Comparison of ENCODE assay signal across 1 cellular context in the genomic region with DNA sequence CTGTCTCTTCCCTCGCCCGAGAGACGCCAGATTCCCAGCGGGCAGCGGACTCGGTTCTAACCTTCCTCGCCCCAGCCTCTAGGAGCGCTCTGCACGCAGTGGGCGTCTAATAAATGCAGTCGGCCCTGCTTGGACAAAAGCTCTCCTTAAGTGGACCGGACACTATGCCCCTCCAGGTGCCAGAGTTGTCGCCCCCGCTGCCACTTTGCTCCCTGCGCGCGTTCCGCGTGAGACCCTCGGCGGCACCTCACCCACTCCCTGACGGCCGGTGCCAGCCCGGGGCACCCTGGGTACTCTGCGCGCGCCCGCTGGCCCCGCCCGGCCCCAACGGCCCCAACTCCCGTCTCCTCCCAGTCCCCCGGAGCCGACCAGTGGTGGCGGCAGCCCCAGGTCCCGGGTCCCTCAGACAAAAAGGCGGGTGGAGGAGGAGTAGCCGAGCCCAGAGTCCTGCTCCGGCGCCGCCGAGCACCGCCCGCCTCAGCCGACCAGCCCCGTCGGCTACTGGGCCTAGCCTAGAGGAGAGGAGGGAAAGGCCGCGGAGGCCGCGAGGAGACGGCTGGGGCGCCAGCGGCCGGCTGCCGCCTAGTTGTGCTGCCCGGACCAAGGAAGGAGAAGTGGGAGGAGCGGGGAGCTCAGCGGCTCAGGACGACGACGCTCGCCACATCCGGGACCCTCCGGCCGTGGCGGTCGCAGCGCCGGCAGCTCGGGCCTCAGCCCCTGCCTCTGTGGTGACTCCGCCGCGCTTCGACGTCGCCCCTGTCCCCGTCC.
A peak's percentile ranks its signal among the peaks of the same experiment; 100 is the strongest.
TF ChIP-seq lines count a peak whose summit lies in the region.

No MANE protein-coding gene starts in this region.

TF ChIP-seq in GM12878, 131 proteins besides CTCF, POLR2A, EP300 and RAD21 (continued from another document and continues in another):
- 0 out of 2 replicates have a peak, but pooled peaks have one; percentile 26 for TF ChIP-seq BCL11A (IDR thresholded peaks at IDR 0.05; ENCODE audit: low read depth, low read length)
- TF ChIP-seq HDGF (IDR thresholded peaks at IDR 0.05): no peak
- no peak for TF ChIP-seq BCLAF1 (IDR thresholded peaks at IDR 0.05)
- no peak for TF ChIP-seq ZNF274 (IDR thresholded peaks at IDR 0.05; ENCODE audit: insufficient read depth, insufficient read length)
- TF ChIP-seq HDAC2 (IDR thresholded peaks at IDR 0.05): no peak
- peak; percentile 72 for TF ChIP-seq EED (IDR thresholded peaks at IDR 0.05; ENCODE audit: low read depth)
- TF ChIP-seq HDAC6 (IDR thresholded peaks at IDR 0.05; ENCODE audit: unreplicated experiment): no peak
- TF ChIP-seq SKIL (IDR thresholded peaks at IDR 0.05; ENCODE audit: low read depth, poor library complexity, severe bottlenecking): no peak
- peak; percentile 62 to 73 for TF ChIP-seq IKZF2 (IDR thresholded peaks at IDR 0.05)
- TF ChIP-seq ZNF24 (IDR thresholded peaks at IDR 0.05): peak; percentile 40; the same call in 1 of the 2 replicates
- no peak for TF ChIP-seq MYC (IDR thresholded peaks at IDR 0.05; ENCODE audit: insufficient read depth, insufficient read length, insufficient replicate concordance, low read length, severe bottlenecking)
- no peak; a peak in 2 of 4 replicates for TF ChIP-seq BHLHE40 (IDR thresholded peaks at IDR 0.05; ENCODE audit: borderline replicate concordance in 1 of 2, low read depth in 2 of 2, low read length in 1 of 2)
- TF ChIP-seq, protein P1, sequence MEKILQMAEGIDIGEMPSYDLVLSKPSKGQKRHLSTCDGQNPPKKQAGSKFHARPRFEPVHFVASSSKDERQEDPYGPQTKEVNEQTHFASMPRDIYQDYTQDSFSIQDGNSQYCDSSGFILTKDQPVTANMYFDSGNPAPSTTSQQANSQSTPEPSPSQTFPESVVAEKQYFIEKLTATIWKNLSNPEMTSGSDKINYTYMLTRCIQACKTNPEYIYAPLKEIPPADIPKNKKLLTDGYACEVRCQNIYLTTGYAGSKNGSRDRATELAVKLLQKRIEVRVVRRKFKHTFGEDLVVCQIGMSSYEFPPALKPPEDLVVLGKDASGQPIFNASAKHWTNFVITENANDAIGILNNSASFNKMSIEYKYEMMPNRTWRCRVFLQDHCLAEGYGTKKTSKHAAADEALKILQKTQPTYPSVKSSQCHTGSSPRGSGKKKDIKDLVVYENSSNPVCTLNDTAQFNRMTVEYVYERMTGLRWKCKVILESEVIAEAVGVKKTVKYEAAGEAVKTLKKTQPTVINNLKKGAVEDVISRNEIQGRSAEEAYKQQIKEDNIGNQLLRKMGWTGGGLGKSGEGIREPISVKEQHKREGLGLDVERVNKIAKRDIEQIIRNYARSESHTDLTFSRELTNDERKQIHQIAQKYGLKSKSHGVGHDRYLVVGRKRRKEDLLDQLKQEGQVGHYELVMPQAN (conservative IDR thresholded peaks at IDR 0.05): 0 out of 2 replicates have a peak, but pooled peaks have one; percentile 45
- no peak for TF ChIP-seq NR2C1 (IDR thresholded peaks at IDR 0.05)
- TF ChIP-seq ATF3 (IDR thresholded peaks at IDR 0.05; ENCODE audit: borderline replicate concordance, extremely low read depth, low read depth, low read length): no peak
- TF ChIP-seq ZNF622 (IDR thresholded peaks at IDR 0.05): no peak
- TF ChIP-seq ZBED1 (IDR thresholded peaks at IDR 0.05; ENCODE audit: borderline replicate concordance): no peak
- peak; percentile 65; the same call in 1 of the 2 replicates for TF ChIP-seq RB1 (IDR thresholded peaks at IDR 0.05; ENCODE audit: borderline replicate concordance)
- TF ChIP-seq POLR2AphosphoS2 (IDR thresholded peaks at IDR 0.05; ENCODE audit: low read depth, low read length): peak; percentile 31; the same call in 1 of the 2 replicates
- no peak for TF ChIP-seq SP1 (IDR thresholded peaks at IDR 0.05; ENCODE audit: low read depth, low read length)
- TF ChIP-seq, protein P2, sequence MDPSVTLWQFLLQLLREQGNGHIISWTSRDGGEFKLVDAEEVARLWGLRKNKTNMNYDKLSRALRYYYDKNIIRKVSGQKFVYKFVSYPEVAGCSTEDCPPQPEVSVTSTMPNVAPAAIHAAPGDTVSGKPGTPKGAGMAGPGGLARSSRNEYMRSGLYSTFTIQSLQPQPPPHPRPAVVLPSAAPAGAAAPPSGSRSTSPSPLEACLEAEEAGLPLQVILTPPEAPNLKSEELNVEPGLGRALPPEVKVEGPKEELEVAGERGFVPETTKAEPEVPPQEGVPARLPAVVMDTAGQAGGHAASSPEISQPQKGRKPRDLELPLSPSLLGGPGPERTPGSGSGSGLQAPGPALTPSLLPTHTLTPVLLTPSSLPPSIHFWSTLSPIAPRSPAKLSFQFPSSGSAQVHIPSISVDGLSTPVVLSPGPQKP (IDR thresholded peaks at IDR 0.05; ENCODE audit: low read depth, low read length): no peak
- TF ChIP-seq PML (IDR thresholded peaks at IDR 0.05; ENCODE audit: low read length): peak; percentile 56; the same call in 1 of the 2 replicates
- TF ChIP-seq RELB (IDR thresholded peaks at IDR 0.05; ENCODE audit: low read depth): peak; percentile 29; the same call in 1 of the 2 replicates
- no peak for TF ChIP-seq ZBTB11 (CRISPR knock-in tag; IDR thresholded peaks at IDR 0.05)
- TF ChIP-seq, protein P3, sequence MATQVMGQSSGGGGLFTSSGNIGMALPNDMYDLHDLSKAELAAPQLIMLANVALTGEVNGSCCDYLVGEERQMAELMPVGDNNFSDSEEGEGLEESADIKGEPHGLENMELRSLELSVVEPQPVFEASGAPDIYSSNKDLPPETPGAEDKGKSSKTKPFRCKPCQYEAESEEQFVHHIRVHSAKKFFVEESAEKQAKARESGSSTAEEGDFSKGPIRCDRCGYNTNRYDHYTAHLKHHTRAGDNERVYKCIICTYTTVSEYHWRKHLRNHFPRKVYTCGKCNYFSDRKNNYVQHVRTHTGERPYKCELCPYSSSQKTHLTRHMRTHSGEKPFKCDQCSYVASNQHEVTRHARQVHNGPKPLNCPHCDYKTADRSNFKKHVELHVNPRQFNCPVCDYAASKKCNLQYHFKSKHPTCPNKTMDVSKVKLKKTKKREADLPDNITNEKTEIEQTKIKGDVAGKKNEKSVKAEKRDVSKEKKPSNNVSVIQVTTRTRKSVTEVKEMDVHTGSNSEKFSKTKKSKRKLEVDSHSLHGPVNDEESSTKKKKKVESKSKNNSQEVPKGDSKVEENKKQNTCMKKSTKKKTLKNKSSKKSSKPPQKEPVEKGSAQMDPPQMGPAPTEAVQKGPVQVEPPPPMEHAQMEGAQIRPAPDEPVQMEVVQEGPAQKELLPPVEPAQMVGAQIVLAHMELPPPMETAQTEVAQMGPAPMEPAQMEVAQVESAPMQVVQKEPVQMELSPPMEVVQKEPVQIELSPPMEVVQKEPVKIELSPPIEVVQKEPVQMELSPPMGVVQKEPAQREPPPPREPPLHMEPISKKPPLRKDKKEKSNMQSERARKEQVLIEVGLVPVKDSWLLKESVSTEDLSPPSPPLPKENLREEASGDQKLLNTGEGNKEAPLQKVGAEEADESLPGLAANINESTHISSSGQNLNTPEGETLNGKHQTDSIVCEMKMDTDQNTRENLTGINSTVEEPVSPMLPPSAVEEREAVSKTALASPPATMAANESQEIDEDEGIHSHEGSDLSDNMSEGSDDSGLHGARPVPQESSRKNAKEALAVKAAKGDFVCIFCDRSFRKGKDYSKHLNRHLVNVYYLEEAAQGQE (IDR thresholded peaks at IDR 0.05; ENCODE audit: low read depth, low read length): 0 out of 2 replicates have a peak, but pooled peaks have one; percentile 13
- no peak for TF ChIP-seq NFYA (IDR thresholded peaks at IDR 0.05; ENCODE audit: borderline replicate concordance, low read depth, low read length)
- no peak for TF ChIP-seq STAT1 (conservative IDR thresholded peaks at IDR 0.05)
- TF ChIP-seq PAX8 (IDR thresholded peaks at IDR 0.05): no peak
- no peak for TF ChIP-seq RAD51 (IDR thresholded peaks at IDR 0.05)
- TF ChIP-seq TARDBP (IDR thresholded peaks at IDR 0.05; ENCODE audit: borderline replicate concordance): no peak
- TF ChIP-seq MLLT1 (IDR thresholded peaks at IDR 0.05): no peak
- TF ChIP-seq KLF5 (IDR thresholded peaks at IDR 0.05; ENCODE audit: partially characterized antibody): peak; percentile 63
- peak; percentile 41; the same call in 1 of the 2 replicates for TF ChIP-seq TCF3 (IDR thresholded peaks at IDR 0.05; ENCODE audit: borderline replicate concordance, insufficient read depth, low read depth, low read length)
